Comparison of ENCODE assay signal across 9 cellular contexts in genomic region chr14:63840981-63841380, GRCh38. TPM values are rescaled to one million over a fixed set of nuclear protein-coding genes. Genes with fewer than 3 reads are reported as not detected.
A peak's percentile ranks its signal among the peaks of the same experiment; 100 is the strongest.
DNase-seq lines count a peak whose midpoint lies in the region; ATAC-seq and TF ChIP-seq lines count a peak whose summit lies in the region.
"Had no signal": no experiment of that assay in that cellular context is flagged by ENCODE, and none has a peak within 500 bp of the region (broad histone marks: within the 10 kb centered on the region; RNA-seq: fewer than 3 reads in every experiment).

No MANE protein-coding gene starts in this region.

- no peak overlapping the region for H3K4me3 ChIP-seq in GM12864 (ENCODE audit: low read depth, low read length)
- no peak overlapping the region for H3K4me3 ChIP-seq in suprapubic skin

- no peak for TF ChIP-seq EP300 in suprapubic skin (IDR thresholded peaks at IDR 0.05)

- DNase-seq in GM12864 (ENCODE audit: low read depth) = no peak
- peak; percentile 60 for DNase-seq in activated CD4-positive, CD25-positive, alpha-beta regulatory T cell treated with anti-CD3 and anti-CD28 coated beads, Interleukin-2, amount 50 U/mL, for 72 hours
- peak; percentile 18 for DNase-seq in dermis blood vessel endothelial cell
- DNase-seq in stimulated activated CD4-positive, alpha-beta T cell treated with anti-CD3 and anti-CD28 coated beads, Interleukin-2, amount 100 ng/mL, for 4 hours (ENCODE audit: low read depth) = peak; percentile 44
- no peak for DNase-seq in suprapubic skin (ENCODE audit: low spot score in 2 of 2)
- DNase-seq in NCI-H2029 treated with DMSO at 0.1 percent for 48 hours (lab: John Stamatoyannopoulos, UW) = no peak

- WGBS in suprapubic skin = 42% methylated on average over 1 of the region's 1 CpG

- H3K9me3 ChIP-seq in suprapubic skin = peaks cover 6% of the 10 kb centered on the region

- no peak for TF ChIP-seq POLR2A in suprapubic skin (IDR thresholded peaks at IDR 0.05)

- H3K4me1 ChIP-seq in suprapubic skin = no peaks in the 10 kb centered on the region

- H3K36me3 ChIP-seq in suprapubic skin = no peaks in the 10 kb centered on the region

- no peak for ATAC-seq in HG02938 (IDR thresholded peaks at IDR 0.05; ENCODE audit: unreplicated experiment)
- ATAC-seq in GM21515 (IDR thresholded peaks at IDR 0.05; ENCODE audit: unreplicated experiment) = no peak
- ATAC-seq: right cardiac atrium had no signal

- H3K27me3 ChIP-seq in suprapubic skin = no peaks in the 10 kb centered on the region

- no peak overlapping the region for H3K27ac ChIP-seq in suprapubic skin

- TF ChIP-seq CTCF in GM12864 (IDR thresholded peaks at IDR 0.05; ENCODE audit: low read depth, low read length, missing control alignments) (peak; percentile 5), suprapubic skin (IDR thresholded peaks at IDR 0.05) (no peak)

RNA-seq across cellular contexts. Expression of gene SYNE2, which starts 11.8 kb away (rescaled TPM):
- total RNA-seq in dermis blood vessel endothelial cell (93.6 and 96.3 TPM in 2 replicates), suprapubic skin (100 to 1,000 TPM; 234 to 658 (median 244) TPM)

Comparison
In these comparisons a context has a peak if more than half of its experiments do, and no peak if none do; other contexts are left out.
1. DNase-seq: peak in activated CD4-positive, CD25-positive, alpha-beta regulatory T cell treated with anti-CD3 and anti-CD28 coated beads, Interleukin-2, amount 50 U/mL, for 72 hours (single experiment), dermis blood vessel endothelial cell (single experiment) and stimulated activated CD4-positive, alpha-beta T cell treated with anti-CD3 and anti-CD28 coated beads, Interleukin-2, amount 100 ng/mL, for 4 hours (single experiment); none in GM12864 (single experiment), suprapubic skin (0 of 2) and NCI-H2029 treated with DMSO at 0.1 percent for 48 hours (single experiment).